In the genomic region with DNA sequence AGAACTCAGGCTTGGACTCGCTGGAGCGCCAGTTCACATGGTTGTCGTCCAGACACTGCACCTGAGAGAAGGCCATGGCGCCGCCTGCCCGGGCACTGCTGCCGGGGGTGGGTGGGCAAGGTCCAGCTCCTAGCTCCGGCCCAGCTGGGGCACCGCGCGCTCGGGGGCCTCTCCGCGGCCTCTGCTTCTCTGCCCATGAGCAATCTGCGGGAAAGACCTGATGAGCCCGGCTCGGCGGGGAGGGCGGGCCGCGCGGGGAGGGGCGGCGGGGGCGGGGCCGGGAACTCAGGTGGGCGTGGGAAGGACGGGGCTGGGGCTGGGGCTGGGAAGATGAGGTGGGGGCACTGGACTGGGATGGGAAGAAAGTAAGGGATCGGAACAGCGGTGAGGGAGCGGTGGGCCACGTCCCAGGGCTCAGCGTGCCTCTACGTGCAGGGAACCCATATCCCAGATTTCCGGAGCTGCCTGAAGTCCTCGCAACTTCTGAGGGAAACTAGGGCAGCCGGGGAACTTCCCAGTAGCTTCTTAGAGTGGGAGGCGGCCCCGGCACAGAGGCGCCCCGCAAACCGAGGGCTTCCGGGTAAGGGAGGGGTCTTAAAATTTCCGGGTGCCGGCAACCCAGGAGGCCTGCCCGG, we compare ENCODE assay signal across 1 cellular context.
TF ChIP-seq lines count a peak whose summit lies in the region.

No MANE protein-coding gene starts in this region.

TF ChIP-seq in IMR-90, 13 proteins besides CTCF, POLR2A, EP300 and RAD21:
- no peak for TF ChIP-seq NFE2L2 (IDR thresholded peaks at IDR 0.05; ENCODE audit: low read depth, low read length)
- TF ChIP-seq MAZ (IDR thresholded peaks at IDR 0.05; ENCODE audit: borderline replicate concordance, low read depth, low read length): 0 out of 2 replicates have a peak, but pooled peaks have one; percentile 16
- TF ChIP-seq MXI1 (IDR thresholded peaks at IDR 0.05; ENCODE audit: borderline replicate concordance, low read depth, low read length): 0 out of 2 replicates have a peak, but pooled peaks have one; percentile 16
- no peak for TF ChIP-seq RFX5 (IDR thresholded peaks at IDR 0.05; ENCODE audit: low read depth, low read length)
